2 cellular contexts compared by ENCODE assay signal in the genomic region with DNA sequence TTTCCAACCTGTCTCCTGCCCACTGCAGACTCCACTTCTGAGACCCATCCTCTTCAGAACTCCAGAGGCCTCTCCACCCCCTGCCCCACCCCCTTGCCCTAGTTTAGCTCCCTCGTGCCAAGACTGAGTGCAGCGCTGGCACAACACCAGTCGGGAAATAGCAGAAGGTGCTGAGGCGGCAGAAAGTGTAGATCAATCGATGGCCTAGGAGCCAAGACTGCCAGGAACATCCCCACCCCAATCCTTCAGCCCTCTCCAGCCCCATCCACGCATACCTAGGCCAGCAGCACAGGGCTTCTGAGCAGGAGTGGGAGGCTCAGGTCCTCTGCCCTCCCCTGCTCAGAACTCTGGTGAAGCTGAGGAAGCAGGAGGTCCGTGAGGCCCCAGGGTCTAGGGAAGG.
TF ChIP-seq lines count a peak whose summit lies in the region.

No MANE protein-coding gene starts in this region.

TF ChIP-seq in IMR-90, 13 proteins besides CTCF, POLR2A, EP300 and RAD21:
- TF ChIP-seq MAFK (IDR thresholded peaks at IDR 0.05; ENCODE audit: low read depth, low read length) (0 out of 2 replicates have a peak, but pooled peaks have one; percentile 8), MAZ (IDR thresholded peaks at IDR 0.05; ENCODE audit: borderline replicate concordance, low read depth, low read length) (no peak), BHLHE40 (IDR thresholded peaks at IDR 0.05; ENCODE audit: low read depth, low read length) (no peak)
TF ChIP-seq in IMR-90: peak in this region for 1.

TF ChIP-seq in liver, 16 proteins besides CTCF, POLR2A, EP300 and RAD21:
- TF ChIP-seq, protein P1, sequence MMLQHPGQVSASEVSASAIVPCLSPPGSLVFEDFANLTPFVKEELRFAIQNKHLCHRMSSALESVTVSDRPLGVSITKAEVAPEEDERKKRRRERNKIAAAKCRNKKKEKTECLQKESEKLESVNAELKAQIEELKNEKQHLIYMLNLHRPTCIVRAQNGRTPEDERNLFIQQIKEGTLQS (IDR thresholded peaks at IDR 0.05), result no peak
- TF ChIP-seq, protein P2, sequence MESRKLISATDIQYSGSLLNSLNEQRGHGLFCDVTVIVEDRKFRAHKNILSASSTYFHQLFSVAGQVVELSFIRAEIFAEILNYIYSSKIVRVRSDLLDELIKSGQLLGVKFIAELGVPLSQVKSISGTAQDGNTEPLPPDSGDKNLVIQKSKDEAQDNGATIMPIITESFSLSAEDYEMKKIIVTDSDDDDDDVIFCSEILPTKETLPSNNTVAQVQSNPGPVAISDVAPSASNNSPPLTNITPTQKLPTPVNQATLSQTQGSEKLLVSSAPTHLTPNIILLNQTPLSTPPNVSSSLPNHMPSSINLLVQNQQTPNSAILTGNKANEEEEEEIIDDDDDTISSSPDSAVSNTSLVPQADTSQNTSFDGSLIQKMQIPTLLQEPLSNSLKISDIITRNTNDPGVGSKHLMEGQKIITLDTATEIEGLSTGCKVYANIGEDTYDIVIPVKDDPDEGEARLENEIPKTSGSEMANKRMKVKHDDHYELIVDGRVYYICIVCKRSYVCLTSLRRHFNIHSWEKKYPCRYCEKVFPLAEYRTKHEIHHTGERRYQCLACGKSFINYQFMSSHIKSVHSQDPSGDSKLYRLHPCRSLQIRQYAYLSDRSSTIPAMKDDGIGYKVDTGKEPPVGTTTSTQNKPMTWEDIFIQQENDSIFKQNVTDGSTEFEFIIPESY (IDR thresholded peaks at IDR 0.05), result no peak
- no peak for TF ChIP-seq FOXA1 (IDR thresholded peaks at IDR 0.05)
- no peak for TF ChIP-seq EGR1 (IDR thresholded peaks at IDR 0.05; ENCODE audit: low read depth in 2 of 2)
- TF ChIP-seq RXRA (IDR thresholded peaks at IDR 0.05), result peak in 1 of 2 donors; percentile 10
- TF ChIP-seq, protein P3, sequence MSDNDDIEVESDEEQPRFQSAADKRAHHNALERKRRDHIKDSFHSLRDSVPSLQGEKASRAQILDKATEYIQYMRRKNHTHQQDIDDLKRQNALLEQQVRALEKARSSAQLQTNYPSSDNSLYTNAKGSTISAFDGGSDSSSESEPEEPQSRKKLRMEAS (IDR thresholded peaks at IDR 0.05), result no peak
- no peak for TF ChIP-seq FOXA2 (IDR thresholded peaks at IDR 0.05)
- TF ChIP-seq, protein P4, sequence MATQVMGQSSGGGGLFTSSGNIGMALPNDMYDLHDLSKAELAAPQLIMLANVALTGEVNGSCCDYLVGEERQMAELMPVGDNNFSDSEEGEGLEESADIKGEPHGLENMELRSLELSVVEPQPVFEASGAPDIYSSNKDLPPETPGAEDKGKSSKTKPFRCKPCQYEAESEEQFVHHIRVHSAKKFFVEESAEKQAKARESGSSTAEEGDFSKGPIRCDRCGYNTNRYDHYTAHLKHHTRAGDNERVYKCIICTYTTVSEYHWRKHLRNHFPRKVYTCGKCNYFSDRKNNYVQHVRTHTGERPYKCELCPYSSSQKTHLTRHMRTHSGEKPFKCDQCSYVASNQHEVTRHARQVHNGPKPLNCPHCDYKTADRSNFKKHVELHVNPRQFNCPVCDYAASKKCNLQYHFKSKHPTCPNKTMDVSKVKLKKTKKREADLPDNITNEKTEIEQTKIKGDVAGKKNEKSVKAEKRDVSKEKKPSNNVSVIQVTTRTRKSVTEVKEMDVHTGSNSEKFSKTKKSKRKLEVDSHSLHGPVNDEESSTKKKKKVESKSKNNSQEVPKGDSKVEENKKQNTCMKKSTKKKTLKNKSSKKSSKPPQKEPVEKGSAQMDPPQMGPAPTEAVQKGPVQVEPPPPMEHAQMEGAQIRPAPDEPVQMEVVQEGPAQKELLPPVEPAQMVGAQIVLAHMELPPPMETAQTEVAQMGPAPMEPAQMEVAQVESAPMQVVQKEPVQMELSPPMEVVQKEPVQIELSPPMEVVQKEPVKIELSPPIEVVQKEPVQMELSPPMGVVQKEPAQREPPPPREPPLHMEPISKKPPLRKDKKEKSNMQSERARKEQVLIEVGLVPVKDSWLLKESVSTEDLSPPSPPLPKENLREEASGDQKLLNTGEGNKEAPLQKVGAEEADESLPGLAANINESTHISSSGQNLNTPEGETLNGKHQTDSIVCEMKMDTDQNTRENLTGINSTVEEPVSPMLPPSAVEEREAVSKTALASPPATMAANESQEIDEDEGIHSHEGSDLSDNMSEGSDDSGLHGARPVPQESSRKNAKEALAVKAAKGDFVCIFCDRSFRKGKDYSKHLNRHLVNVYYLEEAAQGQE (IDR thresholded peaks at IDR 0.05), result no peak
- TF ChIP-seq YY1 (IDR thresholded peaks at IDR 0.05), result no peak
- TF ChIP-seq JUND (IDR thresholded peaks at IDR 0.05), result no peak
- peak; percentile 5 to 12 for TF ChIP-seq HNF4A (conservative IDR thresholded peaks at IDR 0.05)
- TF ChIP-seq SP1 (IDR thresholded peaks at IDR 0.05), result no peak
